Comparison of ENCODE assay signal across 2 cellular contexts in the genomic region with DNA sequence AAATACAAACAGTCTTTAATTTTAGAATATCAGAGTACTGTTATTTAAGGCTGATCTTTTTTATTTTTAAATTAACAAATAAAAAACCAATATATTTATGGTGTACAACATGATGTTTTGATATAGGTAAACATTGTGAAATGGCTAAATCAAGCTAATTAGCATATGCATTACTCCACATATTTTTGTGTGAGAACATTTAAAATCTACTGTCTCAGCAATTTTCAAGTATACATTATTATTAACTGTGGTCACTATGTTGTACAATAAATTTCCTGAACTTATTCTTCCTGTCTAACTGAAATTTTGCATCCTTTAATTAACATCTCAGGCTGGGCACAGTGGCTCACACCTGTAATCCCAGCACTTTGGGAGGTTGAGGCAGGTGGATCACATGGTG. TPM values are rescaled to one million over a fixed set of nuclear protein-coding genes. Genes with fewer than 3 reads are reported as not detected.
"Had no signal": no experiment of that assay in that cellular context is flagged by ENCODE, and none has a peak within 500 bp of the region (broad histone marks: within the 10 kb centered on the region; RNA-seq: fewer than 3 reads in every experiment).

No MANE protein-coding gene starts in this region.

RNA-seq across cellular contexts. Expression of gene TPTE, which starts 57.5 kb away (rescaled TPM):
- total RNA-seq: G401, GM12878 had no signal
